Comparison of ENCODE assay signal across 11 cellular contexts in the genomic region with DNA sequence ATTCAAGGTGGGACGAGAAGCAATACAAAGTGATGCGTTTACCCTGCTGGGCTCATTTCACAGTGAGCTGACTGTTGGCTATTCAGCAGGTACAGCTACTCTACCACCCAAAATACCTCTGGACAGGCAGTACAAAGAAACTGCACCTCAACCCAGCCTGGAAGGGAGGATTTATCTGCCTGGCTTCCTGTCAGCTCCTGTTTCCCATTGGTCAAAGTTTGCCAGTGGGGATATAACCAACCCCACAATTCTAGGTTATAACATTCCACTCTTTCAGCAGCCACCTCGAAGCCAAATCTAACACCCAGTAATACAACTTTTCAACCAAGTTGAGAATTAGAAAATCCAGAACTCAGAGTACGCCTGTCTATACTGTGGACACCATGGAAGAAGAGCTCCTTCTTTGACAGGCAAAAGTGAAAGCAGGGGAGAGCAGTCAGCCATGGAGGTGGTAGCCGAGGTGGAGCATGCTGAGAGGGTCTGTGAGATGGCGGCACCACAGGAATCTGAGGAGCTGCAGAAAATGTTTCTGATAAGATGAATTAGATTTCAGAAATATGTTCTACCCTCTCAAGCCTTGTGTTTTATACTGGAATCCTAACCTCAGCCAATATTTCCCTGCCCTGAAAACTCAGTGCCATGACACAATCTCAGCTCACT. TPM values are rescaled to one million over a fixed set of nuclear protein-coding genes. Genes with fewer than 3 reads are reported as not detected.
A peak's percentile ranks its signal among the peaks of the same experiment; 100 is the strongest.
DNase-seq lines count a peak whose midpoint lies in the region; ATAC-seq lines count a peak whose summit lies in the region.
"Had no signal": no experiment of that assay in that cellular context is flagged by ENCODE, and none has a peak within 500 bp of the region (broad histone marks: within the 10 kb centered on the region; RNA-seq: fewer than 3 reads in every experiment).

No MANE protein-coding gene starts in this region.

- no peak overlapping the region for H3K4me2 ChIP-seq in GM23248 (ENCODE audit: unreplicated experiment)

- peaks cover 4% of the 10 kb centered on the region; the same call in 1 of the 2 replicates for H3F3A ChIP-seq in GM23248 (ENCODE audit: insufficient read depth)

- 83 to 85% methylated on average over 6 of the region's 6 CpGs for WGBS in GM23248 (ENCODE audit: low coverage in 1 of 2, low lambda C conversion rate in 2 of 2, missing lambda C conversion rate in 2 of 2), 2 experiments

- H3K4me3 ChIP-seq in ACC112 (ENCODE audit: low read depth, low read length): peak overlapping the region; percentile 20; the same call in 1 of the 2 replicates
- H3K4me3 ChIP-seq in GM23248: no peak overlapping the region

- H3K27ac ChIP-seq in ACC112 (ENCODE audit: low read depth, low read length) (no peak overlapping the region), GM23248 (no peak overlapping the region)

- in situ Hi-C loops in GM23248 (cut with MboI): no loop called here

- H3K9ac ChIP-seq in GM23248: no peak overlapping the region

- no peak for DNase-seq in GM23248
- DNase-seq in NCI-H526 (lab: John Stamatoyannopoulos, UW): no peak
- DNase-seq in DMS114 treated with DMSO at 0.1 percent for 48 hours (lab: John Stamatoyannopoulos, UW; ENCODE audit: unreplicated experiment): no peak
- DNase-seq in dedifferentiated amniotic fluid mesenchymal stem cell (ENCODE audit: extremely low spot score): no peak
- DNase-seq: DMS79 treated with DMSO at 0.1 percent for 48 hours; effector memory CD4-positive, alpha-beta T cell; NCI-H524 treated with DMSO at 0.1 percent for 48 hours had no signal

- peak overlapping the region in 1 of 3 donors; percentile 32 for H3K27ac Mint-ChIP-seq in IgD-negative memory B cell

- peaks cover 3% of the 10 kb centered on the region for H3K36me3 Mint-ChIP-seq in IgD-negative memory B cell

- H3K36me3 ChIP-seq in ACC112 (ENCODE audit: insufficient read depth, low read length) (no peaks in the 10 kb centered on the region), GM23248 (ENCODE audit: low read depth) (no peaks in the 10 kb centered on the region)

- peaks cover 0 to 2% (median 0%) of the 10 kb centered on the region in 3 donors for H3K9me3 Mint-ChIP-seq in IgD-negative memory B cell

- H3K9me2 ChIP-seq in GM23248 (ENCODE audit: insufficient read depth): no peaks in the 10 kb centered on the region

- no peaks in the 10 kb centered on the region for H3K27me3 ChIP-seq in ACC112 (ENCODE audit: insufficient read depth, low read length)
- H3K27me3 ChIP-seq in GM23248 (replicated peaks; ENCODE audit: insufficient read depth): no peaks in the 10 kb centered on the region

- peak overlapping the region; percentile 52 to 95 (median 78) for H3K4me3 Mint-ChIP-seq in IgD-negative memory B cell

- peaks cover 0 to 12% (median 0%) of the 10 kb centered on the region in 3 donors for H3K4me1 Mint-ChIP-seq in IgD-negative memory B cell

- H3K4me1 ChIP-seq in ACC112 (ENCODE audit: control insufficient read depth, insufficient read depth, low read length, unreplicated experiment): peaks cover 18% of the 10 kb centered on the region
- peaks cover 8% of the 10 kb centered on the region for H3K4me1 ChIP-seq in GM23248 (ENCODE audit: insufficient read depth)

- H3K27me3 Mint-ChIP-seq in IgD-negative memory B cell: no peaks in the 10 kb centered on the region

- peak overlapping the region; percentile 13 for H2AFZ ChIP-seq in ACC112 (ENCODE audit: low read length, unreplicated experiment)
- H2AFZ ChIP-seq in GM23248: no peak overlapping the region; the same call in 1 of the 2 replicates

- H3K79me2 ChIP-seq in ACC112 (ENCODE audit: control insufficient read depth, insufficient read depth, low read length, unreplicated experiment): no peaks in the 10 kb centered on the region
- H3K79me2 ChIP-seq in GM23248 (ENCODE audit: insufficient read depth): no peaks in the 10 kb centered on the region

- peak; percentile 49 for ATAC-seq in GM19328 (IDR thresholded peaks at IDR 0.05; ENCODE audit: unreplicated experiment)
- ATAC-seq in HG02763 (IDR thresholded peaks at IDR 0.05; ENCODE audit: unreplicated experiment): peak; percentile 57

- H3K9me3 ChIP-seq in GM23248 (ENCODE audit: low read depth): no peaks in the 10 kb centered on the region

- H4K20me1 ChIP-seq in GM23248 (ENCODE audit: insufficient read depth): no peaks in the 10 kb centered on the region

RNA-seq across cellular contexts. Expression of a gene that starts 10.8 kb away (rescaled TPM):
- polyA plus RNA-seq in IgD-negative memory B cell (0.50 TPM), GM23248 (2016; fragmentation: Nextera tagmentation; extraction: Ambion mirVana) (1.1 and 1.8 TPM in 2 replicates)
- 2.3 and 5.3 TPM in 2 replicates for total RNA-seq in GM23248 (2014; rRNA removed; shearing (Covaris generic))

RNA-seq across cellular contexts. Expression of a gene that starts 34.9 kb away (rescaled TPM):
- 6.0 TPM for polyA plus RNA-seq in IgD-negative memory B cell
- 8.5 and 12.9 TPM in 2 replicates for total RNA-seq in GM23248 (2014; rRNA removed; shearing (Covaris generic))
- 10.9 and 11.3 TPM in 2 replicates for polyA plus RNA-seq in GM23248 (2016; fragmentation: Nextera tagmentation; extraction: Ambion mirVana)

RNA-seq across cellular contexts. Expression of a gene that starts 51.1 kb away (rescaled TPM):
- polyA plus RNA-seq in IgD-negative memory B cell: 0.03 TPM
- 169 and 201 TPM in 2 replicates for total RNA-seq in GM23248 (2014; rRNA removed; shearing (Covaris generic))
- polyA plus RNA-seq in GM23248 (2016; fragmentation: Nextera tagmentation; extraction: Ambion mirVana): 57.4 and 58.9 TPM in 2 replicates

Comparison
In these comparisons a context has a peak if more than half of its experiments do, and no peak if none do; other contexts are left out.
1. RNA of a gene that starts 51.1 kb away (polyA plus RNA-seq): 57.4 to 58.9 TPM in GM23248; 0.03 TPM in IgD-negative memory B cell (single experiment); every median in the first group is over 10 times any median in the second.